In genomic region chr16:68704232-68704867, GRCh38 we compare ENCODE assay signal across 1 cellular context.
TF ChIP-seq lines count a peak whose summit lies in the region.

No MANE protein-coding gene starts in this region.

TF ChIP-seq in K562, 482 proteins besides CTCF, POLR2A, EP300 and RAD21 (continued from another document):
- TF ChIP-seq JUND (IDR thresholded peaks at IDR 0.05; ENCODE audit: borderline replicate concordance, low read depth, low read length) = peak; percentile 40; the same call in 1 of the 2 replicates
- no peak; the same call in 2 of the 3 replicates for TF ChIP-seq JUND (tag; IDR thresholded peaks at IDR 0.05; ENCODE audit: borderline replicate concordance, low read depth, low read length)
- no peak for TF ChIP-seq ZNF217 (CRISPR knock-in tag; IDR thresholded peaks at IDR 0.05)
- TF ChIP-seq ELF4 (CRISPR knock-in tag; IDR thresholded peaks at IDR 0.05) = no peak
- peak; percentile 43; the same call in 1 of the 2 replicates for TF ChIP-seq TFAP4 (CRISPR knock-in tag; IDR thresholded peaks at IDR 0.05; ENCODE audit: borderline replicate concordance)
- peak; percentile 22 for TF ChIP-seq CTCFL (IDR thresholded peaks at IDR 0.05; ENCODE audit: borderline replicate concordance, insufficient read depth, low read depth, low read length, poor library complexity, severe bottlenecking)
- TF ChIP-seq HDGF (IDR thresholded peaks at IDR 0.05) = peak; percentile 38; the same call in 1 of the 2 replicates
- TF ChIP-seq STAG1 (CRISPR knock-in tag; IDR thresholded peaks at IDR 0.05; ENCODE audit: borderline replicate concordance) = peak; percentile 80
- TF ChIP-seq RERE (CRISPR knock-in tag; IDR thresholded peaks at IDR 0.05; ENCODE audit: borderline replicate concordance) = no peak
- TF ChIP-seq THRA (IDR thresholded peaks at IDR 0.05) = no peak
- TF ChIP-seq SFPQ (IDR thresholded peaks at IDR 0.05; ENCODE audit: low read depth, low read length) = no peak
- peak; percentile 50; the same call in 1 of the 2 replicates for TF ChIP-seq RB1 (IDR thresholded peaks at IDR 0.05; ENCODE audit: low read depth)
- TF ChIP-seq RBM34 (IDR thresholded peaks at IDR 0.05; ENCODE audit: borderline replicate concordance, insufficient read depth, low read length) = no peak
- 0 out of 4 replicates have a peak, but pooled peaks of 1 of the 2 experiments have one; percentile 4 for TF ChIP-seq RCOR1 (IDR thresholded peaks at IDR 0.05; ENCODE audit: borderline replicate concordance in 1 of 2, low read depth in 2 of 2, low read length in 2 of 2)
- peak; percentile 95 for TF ChIP-seq SMC3 (conservative IDR thresholded peaks at IDR 0.05; ENCODE audit: insufficient read depth, low read depth, low read length)
- no peak for TF ChIP-seq UBTF (IDR thresholded peaks at IDR 0.05; ENCODE audit: borderline replicate concordance in 1 of 2, low read depth in 2 of 2, low read length in 2 of 2)
- no peak for TF ChIP-seq NKRF (IDR thresholded peaks at IDR 0.05; ENCODE audit: borderline replicate concordance)
- TF ChIP-seq CEBPB (tag; IDR thresholded peaks at IDR 0.05) = peak; percentile 66; the same call in 1 of the 2 replicates
- no peak for TF ChIP-seq ZBTB49 (CRISPR knock-in tag; IDR thresholded peaks at IDR 0.05; ENCODE audit: borderline replicate concordance)
- no peak for TF ChIP-seq ZNF639 (CRISPR knock-in tag; conservative IDR thresholded peaks at IDR 0.05 in 1 of 2, IDR thresholded peaks at IDR 0.05 in 1 of 2)
- TF ChIP-seq SP1 (CRISPR knock-in tag; IDR thresholded peaks at IDR 0.05) = 0 out of 2 replicates have a peak, but pooled peaks have one; percentile 23
- TF ChIP-seq RBFOX2 (IDR thresholded peaks at IDR 0.05; ENCODE audit: low read depth, low read length) = no peak
- no peak for TF ChIP-seq E4F1 (CRISPR knock-in tag; IDR thresholded peaks at IDR 0.05; ENCODE audit: borderline replicate concordance)
- no peak for TF ChIP-seq MYC (IDR thresholded peaks at IDR 0.05; ENCODE audit: low read depth, low read length)
- no peak for TF ChIP-seq MYC (CRISPR knock-in tag; IDR thresholded peaks at IDR 0.05; ENCODE audit: borderline replicate concordance, low read depth)
- 0 out of 2 replicates have a peak, but pooled peaks have one; percentile 12 for TF ChIP-seq HCFC1 (IDR thresholded peaks at IDR 0.05; ENCODE audit: low read depth, low read length)
- TF ChIP-seq MAZ (CRISPR knock-in tag; conservative IDR thresholded peaks at IDR 0.05 in 1 of 2, IDR thresholded peaks at IDR 0.05 in 1 of 2) = peak in 1 of 2 experiments; percentile 53; a peak in 1 of 4 replicates
TF ChIP-seq in K562: peak in this region for 17.
